ENCODE assay signal across 8 cellular contexts in genomic region chr17:1111599-1112443, GRCh38.
DNase-seq lines count a peak whose midpoint lies in the region; ATAC-seq and TF ChIP-seq lines count a peak whose summit lies in the region.

No MANE protein-coding gene starts in this region.

- H3K4me1 ChIP-seq in PC-9 (replicated peaks; ENCODE audit: insufficient read depth) (peaks cover 67% of the 10 kb centered on the region), esophagus squamous epithelium (peaks cover 50 to 77% (median 53%) of the 10 kb centered on the region in 3 donors), gastrocnemius medialis (peaks cover 36 to 51% of the 10 kb centered on the region in 2 donors)

- ATAC-seq in gastrocnemius medialis, result no peak
- ATAC-seq in GM19395 (IDR thresholded peaks at IDR 0.05; ENCODE audit: unreplicated experiment), result no peak
- no peak for ATAC-seq in HG02759 (IDR thresholded peaks at IDR 0.05; ENCODE audit: unreplicated experiment)

- intact Hi-C loops in PC-9 (cut with micrococcal nuclease; ENCODE audit: unreplicated experiment) (loop anchor here (1.0 kb wide), 2 partner anchors 25 to 51 kb away; no protein-coding TSS in a partner anchor), esophagus squamous epithelium (cut with DNase I) (no loop called here), gastrocnemius medialis (cut with DNase I; ENCODE audit: low total_unique reads) (no loop called here)

- H3K4me2 ChIP-seq in PC-9, result peak overlapping the region; percentile 88

- in situ Hi-C loops in gastrocnemius medialis (cut with MboI; ENCODE audit: low sequenced_read_pairs in 4 of 4), result no loop called here

- 80 to 81% methylated on average over 16 to 20 of the region's 22 CpGs for WGBS in esophagus squamous epithelium, 2 donors

- H3F3A ChIP-seq in PC-9 (ENCODE audit: insufficient read depth, low read depth), result peaks cover 42% of the 10 kb centered on the region

- H3K27me3 ChIP-seq in H7 (ENCODE audit: control insufficient read depth, insufficient read depth, low read length) (peaks cover 10% of the 10 kb centered on the region), PC-9 (ENCODE audit: insufficient read depth, low read depth) (no peaks in the 10 kb centered on the region), esophagus squamous epithelium (no peaks in the 10 kb centered on the region), gastrocnemius medialis (no peaks in the 10 kb centered on the region)

- H3K9me2 ChIP-seq in PC-9 (ENCODE audit: insufficient read depth), result no peaks in the 10 kb centered on the region

- DNase-seq in H7 (peak; percentile 46), PC-9 (peak in 1 of 2 experiments; percentile 67), esophagus squamous epithelium (lab: John Stamatoyannopoulos, UW) (no peak), gastrocnemius medialis (no peak)
- DNase-seq in stimulated activated naive CD4-positive, alpha-beta T cell (lab: John Stamatoyannopoulos, UW), result no peak
- no peak for DNase-seq in effector CD8-positive, alpha-beta T cell (lab: John Stamatoyannopoulos, UW)

- BruUV-seq in PC-9 (replicated peaks; lab: Mats Ljungman, UMichigan), result no TSS peak

- no peaks in the 10 kb centered on the region for H4K20me1 ChIP-seq in PC-9 (ENCODE audit: insufficient read depth)

- no peak for TF ChIP-seq POLR2A in esophagus squamous epithelium (IDR thresholded peaks at IDR 0.05)
- TF ChIP-seq POLR2A in gastrocnemius medialis (IDR thresholded peaks at IDR 0.05), result no peak

- H3K4me3 ChIP-seq in H7 (ENCODE audit: insufficient read depth, low read depth, low read length) (no peak overlapping the region), PC-9 (no peak overlapping the region; the same call in 1 of the 2 replicates), esophagus squamous epithelium (no peak overlapping the region), gastrocnemius medialis (no peak overlapping the region)

- CTCF ChIA-PET in PC-9 (lab: Charles Lee), result interaction anchor here (2.2 kb wide), 1 partner anchor 11 kb away, joined by 11 read pairs; no protein-coding TSS in a partner anchor

- peak overlapping the region; percentile 71 for H2AFZ ChIP-seq in PC-9

- H3K36me3 ChIP-seq in H7 (replicated peaks; ENCODE audit: control insufficient read depth, insufficient read depth, low read length) (no peaks in the 10 kb centered on the region), PC-9 (ENCODE audit: low read depth) (no peaks in the 10 kb centered on the region), esophagus squamous epithelium (no peaks in the 10 kb centered on the region), gastrocnemius medialis (no peaks in the 10 kb centered on the region)

- H3K79me2 ChIP-seq in PC-9 (ENCODE audit: low read depth), result peaks cover 17% of the 10 kb centered on the region

- TF ChIP-seq CTCF in PC-9 (conservative IDR thresholded peaks at IDR 0.05) (no peak), esophagus squamous epithelium (IDR thresholded peaks at IDR 0.05) (no peak), gastrocnemius medialis (IDR thresholded peaks at IDR 0.05 in 4 of 5, conservative IDR thresholded peaks at IDR 0.05 in 1 of 5) (no peak)

- POLR2A ChIA-PET in PC-9 (lab: Charles Lee; ENCODE audit: unreplicated experiment), result interaction anchor here (0.6 to 0.7 kb wide), 2 partner anchors 13 to 707 kb away, joined by 4 to 5 read pairs; no protein-coding TSS in a partner anchor

- no peaks in the 10 kb centered on the region for H3K9me3 ChIP-seq in PC-9 (ENCODE audit: insufficient read depth, low read depth)
- H3K9me3 ChIP-seq in esophagus squamous epithelium, result no peaks in the 10 kb centered on the region
- no peaks in the 10 kb centered on the region for H3K9me3 ChIP-seq in gastrocnemius medialis

- H3K27ac ChIP-seq in PC-9, result peak overlapping the region; percentile 97
- peak overlapping the region; percentile 89 to 96 (median 93) for H3K27ac ChIP-seq in esophagus squamous epithelium
- H3K27ac ChIP-seq in gastrocnemius medialis, result peak overlapping the region; percentile 66 to 79 (median 74)
